1 cellular context compared by ENCODE assay signal in genomic region chr17:42598905-42599304, GRCh38.
TF ChIP-seq lines count a peak whose summit lies in the region.

No MANE protein-coding gene starts in this region.

TF ChIP-seq in GM12878, 131 proteins besides CTCF, POLR2A, EP300 and RAD21:
- no peak for TF ChIP-seq IKZF1 (conservative IDR thresholded peaks at IDR 0.05)
- no peak for TF ChIP-seq TCF12 (IDR thresholded peaks at IDR 0.05; ENCODE audit: low read depth, low read length)
- no peak for TF ChIP-seq TAF1 (IDR thresholded peaks at IDR 0.05; ENCODE audit: borderline replicate concordance, low read depth, low read length)
- TF ChIP-seq ETV6 (conservative IDR thresholded peaks at IDR 0.05 in 1 of 2, IDR thresholded peaks at IDR 0.05 in 1 of 2; ENCODE audit: borderline replicate concordance in 1 of 2, low read depth in 1 of 2): no peak
- TF ChIP-seq TARDBP (IDR thresholded peaks at IDR 0.05; ENCODE audit: borderline replicate concordance): no peak
- TF ChIP-seq JUND (IDR thresholded peaks at IDR 0.05; ENCODE audit: low read depth, low read length): no peak
- TF ChIP-seq BCL3 (IDR thresholded peaks at IDR 0.05; ENCODE audit: borderline replicate concordance, insufficient read depth, low read depth, low read length, poor library complexity, severe bottlenecking): no peak
- no peak for TF ChIP-seq KAT2A (conservative IDR thresholded peaks at IDR 0.05; ENCODE audit: control insufficient read depth, low read depth, low read length)
- no peak for TF ChIP-seq RCOR1 (conservative IDR thresholded peaks at IDR 0.05; ENCODE audit: low read depth, low read length)
- TF ChIP-seq NRF1 (conservative IDR thresholded peaks at IDR 0.05; ENCODE audit: low read depth, low read length): no peak
- TF ChIP-seq BCL11A (IDR thresholded peaks at IDR 0.05; ENCODE audit: low read depth, low read length): no peak
- no peak for TF ChIP-seq POLR2AphosphoS2 (IDR thresholded peaks at IDR 0.05; ENCODE audit: low read depth, low read length)
- TF ChIP-seq YY1 (IDR thresholded peaks at IDR 0.05; ENCODE audit: low read depth, low read length): no peak
- no peak for TF ChIP-seq MTA2 (IDR thresholded peaks at IDR 0.05; ENCODE audit: low read depth)
